1 cellular context compared by ENCODE assay signal in the genomic region with DNA sequence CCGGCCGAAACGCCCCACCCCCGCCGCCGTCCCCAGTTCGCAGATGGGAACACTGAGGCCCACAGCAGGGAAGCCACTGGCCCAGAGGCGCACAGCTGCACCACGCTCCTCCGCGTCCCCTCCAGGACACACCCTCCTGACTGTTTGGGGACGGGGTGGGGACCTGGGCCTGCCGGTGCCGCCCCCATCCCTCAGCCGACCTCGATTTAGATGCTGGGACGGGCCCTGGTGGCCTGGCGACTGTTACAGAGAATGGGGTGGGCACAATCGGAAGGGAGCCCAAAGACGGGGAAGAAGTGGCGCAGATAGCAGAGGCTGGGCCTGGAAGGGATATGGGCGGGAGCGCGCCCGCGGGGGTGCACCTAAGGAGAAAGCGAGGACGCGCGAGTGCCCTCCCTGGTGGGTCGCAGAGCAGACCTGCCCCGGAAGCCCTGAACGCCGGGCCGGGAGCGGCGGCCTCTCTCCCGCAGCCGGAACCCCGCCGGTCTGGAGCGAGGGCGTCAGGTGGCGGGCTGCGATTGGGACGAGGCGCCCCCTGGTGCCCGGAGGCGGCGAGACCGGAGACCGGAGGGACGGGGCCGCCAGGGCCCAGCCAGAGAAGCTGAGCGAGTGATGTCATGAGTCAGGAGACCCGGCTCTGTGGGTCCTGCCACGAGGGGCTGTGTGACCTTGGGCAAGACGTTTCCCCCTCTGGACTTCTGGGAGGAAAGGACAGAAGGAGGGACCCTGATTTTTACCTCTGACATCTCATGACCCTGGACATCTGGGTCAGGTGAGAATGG.
TF ChIP-seq lines count a peak whose summit lies in the region.

No MANE protein-coding gene starts in this region.

TF ChIP-seq in K562, 482 proteins besides CTCF, POLR2A, EP300 and RAD21 (continued from another document and continues in another):
- TF ChIP-seq ZNF518B (CRISPR knock-in tag; IDR thresholded peaks at IDR 0.05) (no peak), ZNF699 (CRISPR knock-in tag; IDR thresholded peaks at IDR 0.05; ENCODE audit: insufficient replicate concordance) (no peak), ZNF175 (CRISPR knock-in tag; IDR thresholded peaks at IDR 0.05; ENCODE audit: low read depth) (peak; percentile 78), FUS (optimal IDR thresholded peaks at IDR 0.05; ENCODE audit: low read depth, low read length) (no peak), NFYB (IDR thresholded peaks at IDR 0.05; ENCODE audit: extremely low read depth, insufficient read length) (no peak), SMAD3 (CRISPR knock-in tag; conservative IDR thresholded peaks at IDR 0.05) (no peak), HDAC8 (tag; IDR thresholded peaks at IDR 0.05) (no peak), KLF1 (tag; IDR thresholded peaks at IDR 0.05) (peak; percentile 71; the same call in 1 of the 2 replicates), ZKSCAN3 (CRISPR knock-in tag; IDR thresholded peaks at IDR 0.05) (no peak), ZNF764 (CRISPR knock-in tag; IDR thresholded peaks at IDR 0.05; ENCODE audit: low read depth) (no peak), RBM14 (IDR thresholded peaks at IDR 0.05; ENCODE audit: borderline replicate concordance, insufficient read depth, low read depth, low read length) (0 out of 2 replicates have a peak, but pooled peaks have one; percentile 60), TCF3 (CRISPR knock-in tag; IDR thresholded peaks at IDR 0.05) (peak; percentile 53), ZNF707 (CRISPR knock-in tag; conservative IDR thresholded peaks at IDR 0.05) (no peak), ZNF3 (CRISPR knock-in tag; IDR thresholded peaks at IDR 0.05) (no peak), ZNF174 (CRISPR knock-in tag; IDR thresholded peaks at IDR 0.05) (no peak), ZKSCAN1 (IDR thresholded peaks at IDR 0.05; ENCODE audit: low read depth, low read length) (0 out of 2 replicates have a peak, but pooled peaks have one; percentile 69), TAF9B (IDR thresholded peaks at IDR 0.05; ENCODE audit: partially characterized antibody) (no peak), CBFA2T2 (conservative IDR thresholded peaks at IDR 0.05) (peak; percentile 48; the same call in 1 of the 2 replicates), NFATC3 (IDR thresholded peaks at IDR 0.05) (no peak), MED1 (CRISPR knock-in tag; IDR thresholded peaks at IDR 0.05; ENCODE audit: borderline replicate concordance) (no peak), NR4A1 (CRISPR knock-in tag; IDR thresholded peaks at IDR 0.05) (0 out of 2 replicates have a peak, but pooled peaks have one; percentile 42), NR4A1 (tag; IDR thresholded peaks at IDR 0.05) (peak; percentile 81; the same call in 1 of the 2 replicates), MEF2A (IDR thresholded peaks at IDR 0.05; ENCODE audit: control insufficient read depth, low read depth, low read length) (peak; percentile 54; the same call in 1 of the 2 replicates), ZFX (CRISPR knock-in tag; IDR thresholded peaks at IDR 0.05) (peak; percentile 98), ZC3H4 (CRISPR knock-in tag; IDR thresholded peaks at IDR 0.05; ENCODE audit: borderline replicate concordance) (peak; percentile 96; the same call in 1 of the 2 replicates), ZBTB9 (CRISPR knock-in tag; IDR thresholded peaks at IDR 0.05) (no peak; the same call in 1 of the 2 replicates), ATF1 (CRISPR knock-in tag; IDR thresholded peaks at IDR 0.05) (no peak), ATF1 (tag; IDR thresholded peaks at IDR 0.05) (peak; percentile 76), ZNF41 (CRISPR knock-in tag; conservative IDR thresholded peaks at IDR 0.05) (no peak), ZNF444 (CRISPR knock-in tag; IDR thresholded peaks at IDR 0.05) (no peak), DPF2 (IDR thresholded peaks at IDR 0.05) (no peak; the same call in 1 of the 2 replicates), PHB (CRISPR knock-in tag; IDR thresholded peaks at IDR 0.05) (no peak), NONO (IDR thresholded peaks at IDR 0.05; ENCODE audit: low read depth in 2 of 2, low read length in 1 of 2) (peak in 1 of 2 experiments; percentile 75; a peak in 2 of 4 replicates), TAF1 (IDR thresholded peaks at IDR 0.05; ENCODE audit: control insufficient read depth, extremely low read depth, insufficient read depth, low read length, severe bottlenecking) (peak; percentile 64), BHLHE40 (IDR thresholded peaks at IDR 0.05; ENCODE audit: low read length) (peak; percentile 63), L3MBTL2 (IDR thresholded peaks at IDR 0.05) (no peak; the same call in none of the 2 replicates), CBX5 (IDR thresholded peaks at IDR 0.05; ENCODE audit: borderline replicate concordance, low read depth) (no peak), MEF2D (tag; conservative IDR thresholded peaks at IDR 0.05; ENCODE audit: low read depth) (0 out of 2 replicates have a peak, but pooled peaks have one; percentile 23), NR2F6 (CRISPR knock-in tag; IDR thresholded peaks at IDR 0.05) (no peak), SIN3A (IDR thresholded peaks at IDR 0.05; ENCODE audit: borderline replicate concordance in 2 of 2, control insufficient read depth in 1 of 2, low read depth in 2 of 2, low read length in 2 of 2) (peak in 1 of 2 experiments; percentile 44; a peak in 3 of 4 replicates), NR3C1 (CRISPR knock-in tag; IDR thresholded peaks at IDR 0.05) (no peak), XRCC3 (IDR thresholded peaks at IDR 0.05) (no peak), XRCC4 (IDR thresholded peaks at IDR 0.05; ENCODE audit: extremely low read depth, insufficient read depth, insufficient read length) (no peak), HMBOX1 (IDR thresholded peaks at IDR 0.05) (no peak), ZBTB17 (CRISPR knock-in tag; IDR thresholded peaks at IDR 0.05) (peak; percentile 70), RHOXF2B (CRISPR knock-in tag; conservative IDR thresholded peaks at IDR 0.05) (0 out of 2 replicates have a peak, but pooled peaks have one; percentile 20), NCOA6 (IDR thresholded peaks at IDR 0.05) (no peak; the same call in 1 of the 2 replicates), FOXO4 (CRISPR knock-in tag; IDR thresholded peaks at IDR 0.05) (no peak), RFX5 (IDR thresholded peaks at IDR 0.05; ENCODE audit: low read depth, low read length) (no peak), SMARCB1 (IDR thresholded peaks at IDR 0.05; ENCODE audit: insufficient read length, low read depth) (no peak)
- TF ChIP-seq, protein P1, sequence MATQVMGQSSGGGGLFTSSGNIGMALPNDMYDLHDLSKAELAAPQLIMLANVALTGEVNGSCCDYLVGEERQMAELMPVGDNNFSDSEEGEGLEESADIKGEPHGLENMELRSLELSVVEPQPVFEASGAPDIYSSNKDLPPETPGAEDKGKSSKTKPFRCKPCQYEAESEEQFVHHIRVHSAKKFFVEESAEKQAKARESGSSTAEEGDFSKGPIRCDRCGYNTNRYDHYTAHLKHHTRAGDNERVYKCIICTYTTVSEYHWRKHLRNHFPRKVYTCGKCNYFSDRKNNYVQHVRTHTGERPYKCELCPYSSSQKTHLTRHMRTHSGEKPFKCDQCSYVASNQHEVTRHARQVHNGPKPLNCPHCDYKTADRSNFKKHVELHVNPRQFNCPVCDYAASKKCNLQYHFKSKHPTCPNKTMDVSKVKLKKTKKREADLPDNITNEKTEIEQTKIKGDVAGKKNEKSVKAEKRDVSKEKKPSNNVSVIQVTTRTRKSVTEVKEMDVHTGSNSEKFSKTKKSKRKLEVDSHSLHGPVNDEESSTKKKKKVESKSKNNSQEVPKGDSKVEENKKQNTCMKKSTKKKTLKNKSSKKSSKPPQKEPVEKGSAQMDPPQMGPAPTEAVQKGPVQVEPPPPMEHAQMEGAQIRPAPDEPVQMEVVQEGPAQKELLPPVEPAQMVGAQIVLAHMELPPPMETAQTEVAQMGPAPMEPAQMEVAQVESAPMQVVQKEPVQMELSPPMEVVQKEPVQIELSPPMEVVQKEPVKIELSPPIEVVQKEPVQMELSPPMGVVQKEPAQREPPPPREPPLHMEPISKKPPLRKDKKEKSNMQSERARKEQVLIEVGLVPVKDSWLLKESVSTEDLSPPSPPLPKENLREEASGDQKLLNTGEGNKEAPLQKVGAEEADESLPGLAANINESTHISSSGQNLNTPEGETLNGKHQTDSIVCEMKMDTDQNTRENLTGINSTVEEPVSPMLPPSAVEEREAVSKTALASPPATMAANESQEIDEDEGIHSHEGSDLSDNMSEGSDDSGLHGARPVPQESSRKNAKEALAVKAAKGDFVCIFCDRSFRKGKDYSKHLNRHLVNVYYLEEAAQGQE (CRISPR knock-in tag; IDR thresholded peaks at IDR 0.05; ENCODE audit: low read depth), result no peak
- TF ChIP-seq, protein P2, sequence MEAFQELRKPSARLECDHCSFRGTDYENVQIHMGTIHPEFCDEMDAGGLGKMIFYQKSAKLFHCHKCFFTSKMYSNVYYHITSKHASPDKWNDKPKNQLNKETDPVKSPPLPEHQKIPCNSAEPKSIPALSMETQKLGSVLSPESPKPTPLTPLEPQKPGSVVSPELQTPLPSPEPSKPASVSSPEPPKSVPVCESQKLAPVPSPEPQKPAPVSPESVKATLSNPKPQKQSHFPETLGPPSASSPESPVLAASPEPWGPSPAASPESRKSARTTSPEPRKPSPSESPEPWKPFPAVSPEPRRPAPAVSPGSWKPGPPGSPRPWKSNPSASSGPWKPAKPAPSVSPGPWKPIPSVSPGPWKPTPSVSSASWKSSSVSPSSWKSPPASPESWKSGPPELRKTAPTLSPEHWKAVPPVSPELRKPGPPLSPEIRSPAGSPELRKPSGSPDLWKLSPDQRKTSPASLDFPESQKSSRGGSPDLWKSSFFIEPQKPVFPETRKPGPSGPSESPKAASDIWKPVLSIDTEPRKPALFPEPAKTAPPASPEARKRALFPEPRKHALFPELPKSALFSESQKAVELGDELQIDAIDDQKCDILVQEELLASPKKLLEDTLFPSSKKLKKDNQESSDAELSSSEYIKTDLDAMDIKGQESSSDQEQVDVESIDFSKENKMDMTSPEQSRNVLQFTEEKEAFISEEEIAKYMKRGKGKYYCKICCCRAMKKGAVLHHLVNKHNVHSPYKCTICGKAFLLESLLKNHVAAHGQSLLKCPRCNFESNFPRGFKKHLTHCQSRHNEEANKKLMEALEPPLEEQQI (IDR thresholded peaks at IDR 0.05), result no peak
- TF ChIP-seq, protein P3, sequence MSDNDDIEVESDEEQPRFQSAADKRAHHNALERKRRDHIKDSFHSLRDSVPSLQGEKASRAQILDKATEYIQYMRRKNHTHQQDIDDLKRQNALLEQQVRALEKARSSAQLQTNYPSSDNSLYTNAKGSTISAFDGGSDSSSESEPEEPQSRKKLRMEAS (CRISPR knock-in tag; IDR thresholded peaks at IDR 0.05), result peak; percentile 87
- TF ChIP-seq, protein P4, sequence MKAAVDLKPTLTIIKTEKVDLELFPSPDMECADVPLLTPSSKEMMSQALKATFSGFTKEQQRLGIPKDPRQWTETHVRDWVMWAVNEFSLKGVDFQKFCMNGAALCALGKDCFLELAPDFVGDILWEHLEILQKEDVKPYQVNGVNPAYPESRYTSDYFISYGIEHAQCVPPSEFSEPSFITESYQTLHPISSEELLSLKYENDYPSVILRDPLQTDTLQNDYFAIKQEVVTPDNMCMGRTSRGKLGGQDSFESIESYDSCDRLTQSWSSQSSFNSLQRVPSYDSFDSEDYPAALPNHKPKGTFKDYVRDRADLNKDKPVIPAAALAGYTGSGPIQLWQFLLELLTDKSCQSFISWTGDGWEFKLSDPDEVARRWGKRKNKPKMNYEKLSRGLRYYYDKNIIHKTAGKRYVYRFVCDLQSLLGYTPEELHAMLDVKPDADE (conservative IDR thresholded peaks at IDR 0.05; ENCODE audit: control insufficient read depth, low read depth, low read length), result peak; percentile 69
